In the genomic region with DNA sequence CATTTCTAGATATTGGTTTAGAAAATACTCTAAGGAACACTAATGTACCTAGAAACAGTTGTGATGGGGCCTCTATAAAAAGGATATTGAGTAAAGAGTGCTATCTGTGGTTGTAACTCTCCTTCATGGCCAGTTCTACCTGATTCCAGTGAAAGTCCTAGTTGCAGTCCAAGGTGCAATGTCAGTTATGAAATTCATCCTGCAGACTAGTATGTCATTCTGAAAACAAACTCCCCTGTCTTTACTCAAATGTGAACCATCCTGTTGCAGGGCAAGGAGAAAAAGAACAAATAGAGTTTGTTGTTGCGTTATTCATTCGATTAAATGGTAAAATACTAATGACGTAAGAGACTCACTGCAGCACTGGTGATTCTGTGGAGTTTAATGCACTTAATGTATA, we compare ENCODE assay signal across 2 cellular contexts.
TF ChIP-seq lines count a peak whose summit lies in the region.

No MANE protein-coding gene starts in this region.

TF ChIP-seq in WTC11, 78 proteins besides CTCF, POLR2A, EP300 and RAD21:
- no peak for TF ChIP-seq ZNF671 (CRISPR knock-in tag; IDR thresholded peaks at IDR 0.05)
- no peak for TF ChIP-seq USF2 (CRISPR knock-in tag; IDR thresholded peaks at IDR 0.05)
- no peak for TF ChIP-seq CBFB (CRISPR knock-in tag; IDR thresholded peaks at IDR 0.05; ENCODE audit: low read depth)
- TF ChIP-seq, protein P1, sequence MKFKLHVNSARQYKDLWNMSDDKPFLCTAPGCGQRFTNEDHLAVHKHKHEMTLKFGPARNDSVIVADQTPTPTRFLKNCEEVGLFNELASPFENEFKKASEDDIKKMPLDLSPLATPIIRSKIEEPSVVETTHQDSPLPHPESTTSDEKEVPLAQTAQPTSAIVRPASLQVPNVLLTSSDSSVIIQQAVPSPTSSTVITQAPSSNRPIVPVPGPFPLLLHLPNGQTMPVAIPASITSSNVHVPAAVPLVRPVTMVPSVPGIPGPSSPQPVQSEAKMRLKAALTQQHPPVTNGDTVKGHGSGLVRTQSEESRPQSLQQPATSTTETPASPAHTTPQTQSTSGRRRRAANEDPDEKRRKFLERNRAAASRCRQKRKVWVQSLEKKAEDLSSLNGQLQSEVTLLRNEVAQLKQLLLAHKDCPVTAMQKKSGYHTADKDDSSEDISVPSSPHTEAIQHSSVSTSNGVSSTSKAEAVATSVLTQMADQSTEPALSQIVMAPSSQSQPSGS (CRISPR knock-in tag; IDR thresholded peaks at IDR 0.05; ENCODE audit: borderline replicate concordance, low read depth), result no peak
- TF ChIP-seq, protein P2, sequence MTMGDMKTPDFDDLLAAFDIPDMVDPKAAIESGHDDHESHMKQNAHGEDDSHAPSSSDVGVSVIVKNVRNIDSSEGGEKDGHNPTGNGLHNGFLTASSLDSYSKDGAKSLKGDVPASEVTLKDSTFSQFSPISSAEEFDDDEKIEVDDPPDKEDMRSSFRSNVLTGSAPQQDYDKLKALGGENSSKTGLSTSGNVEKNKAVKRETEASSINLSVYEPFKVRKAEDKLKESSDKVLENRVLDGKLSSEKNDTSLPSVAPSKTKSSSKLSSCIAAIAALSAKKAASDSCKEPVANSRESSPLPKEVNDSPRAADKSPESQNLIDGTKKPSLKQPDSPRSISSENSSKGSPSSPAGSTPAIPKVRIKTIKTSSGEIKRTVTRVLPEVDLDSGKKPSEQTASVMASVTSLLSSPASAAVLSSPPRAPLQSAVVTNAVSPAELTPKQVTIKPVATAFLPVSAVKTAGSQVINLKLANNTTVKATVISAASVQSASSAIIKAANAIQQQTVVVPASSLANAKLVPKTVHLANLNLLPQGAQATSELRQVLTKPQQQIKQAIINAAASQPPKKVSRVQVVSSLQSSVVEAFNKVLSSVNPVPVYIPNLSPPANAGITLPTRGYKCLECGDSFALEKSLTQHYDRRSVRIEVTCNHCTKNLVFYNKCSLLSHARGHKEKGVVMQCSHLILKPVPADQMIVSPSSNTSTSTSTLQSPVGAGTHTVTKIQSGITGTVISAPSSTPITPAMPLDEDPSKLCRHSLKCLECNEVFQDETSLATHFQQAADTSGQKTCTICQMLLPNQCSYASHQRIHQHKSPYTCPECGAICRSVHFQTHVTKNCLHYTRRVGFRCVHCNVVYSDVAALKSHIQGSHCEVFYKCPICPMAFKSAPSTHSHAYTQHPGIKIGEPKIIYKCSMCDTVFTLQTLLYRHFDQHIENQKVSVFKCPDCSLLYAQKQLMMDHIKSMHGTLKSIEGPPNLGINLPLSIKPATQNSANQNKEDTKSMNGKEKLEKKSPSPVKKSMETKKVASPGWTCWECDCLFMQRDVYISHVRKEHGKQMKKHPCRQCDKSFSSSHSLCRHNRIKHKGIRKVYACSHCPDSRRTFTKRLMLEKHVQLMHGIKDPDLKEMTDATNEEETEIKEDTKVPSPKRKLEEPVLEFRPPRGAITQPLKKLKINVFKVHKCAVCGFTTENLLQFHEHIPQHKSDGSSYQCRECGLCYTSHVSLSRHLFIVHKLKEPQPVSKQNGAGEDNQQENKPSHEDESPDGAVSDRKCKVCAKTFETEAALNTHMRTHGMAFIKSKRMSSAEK (CRISPR knock-in tag; IDR thresholded peaks at IDR 0.05; ENCODE audit: borderline replicate concordance), result no peak
- TF ChIP-seq ZBTB21 (CRISPR knock-in tag; IDR thresholded peaks at IDR 0.05; ENCODE audit: borderline replicate concordance), result no peak
- TF ChIP-seq GABPB1 (CRISPR knock-in tag; IDR thresholded peaks at IDR 0.05), result peak; percentile 41; the same call in 1 of the 2 replicates
- TF ChIP-seq ZNF263 (CRISPR knock-in tag; IDR thresholded peaks at IDR 0.05; ENCODE audit: low read depth), result no peak
TF ChIP-seq in WTC11: peak in this region for 1.

TF ChIP-seq in HepG2, 621 proteins besides CTCF, POLR2A, EP300 and RAD21 (continues in another document):
- TF ChIP-seq ZNF367 (CRISPR knock-in tag; IDR thresholded peaks at IDR 0.05; ENCODE audit: borderline replicate concordance) (no peak), ATF4 (CRISPR knock-in tag; IDR thresholded peaks at IDR 0.05) (peak in 1 of 2 experiments; percentile 83; a peak in 2 of 4 replicates), ZNF460 (CRISPR knock-in tag; IDR thresholded peaks at IDR 0.05; ENCODE audit: borderline replicate concordance) (no peak), ZNF879 (CRISPR knock-in tag; IDR thresholded peaks at IDR 0.05) (no peak), EHMT2 (IDR thresholded peaks at IDR 0.05; ENCODE audit: borderline replicate concordance, low read depth, low read length) (peak; percentile 71; the same call in 1 of the 2 replicates), MAFF (IDR thresholded peaks at IDR 0.05; ENCODE audit: low read depth, low read length) (no peak), NFE2L1 (CRISPR knock-in tag; IDR thresholded peaks at IDR 0.05; ENCODE audit: borderline replicate concordance) (no peak), PCBP1 (IDR thresholded peaks at IDR 0.05; ENCODE audit: borderline replicate concordance, low read depth, low read length) (no peak), ZNF20 (CRISPR knock-in tag; IDR thresholded peaks at IDR 0.05) (no peak), MXD1 (CRISPR knock-in tag; IDR thresholded peaks at IDR 0.05) (no peak), ZFAT (CRISPR knock-in tag; conservative IDR thresholded peaks at IDR 0.05) (no peak), ZNF746 (CRISPR knock-in tag; IDR thresholded peaks at IDR 0.05) (no peak), THRA (CRISPR knock-in tag; IDR thresholded peaks at IDR 0.05; ENCODE audit: borderline replicate concordance) (0 out of 2 replicates have a peak, but pooled peaks have one; percentile 17), HOXD1 (CRISPR knock-in tag; IDR thresholded peaks at IDR 0.05) (no peak), PLSCR1 (CRISPR knock-in tag; IDR thresholded peaks at IDR 0.05; ENCODE audit: borderline replicate concordance) (no peak), CREB3 (CRISPR knock-in tag; IDR thresholded peaks at IDR 0.05) (no peak), RBFOX2 (IDR thresholded peaks at IDR 0.05; ENCODE audit: low read depth, low read length) (no peak), ZNF569 (CRISPR knock-in tag; IDR thresholded peaks at IDR 0.05; ENCODE audit: borderline replicate concordance) (no peak), TSC22D2 (CRISPR knock-in tag; IDR thresholded peaks at IDR 0.05; ENCODE audit: borderline replicate concordance) (no peak), GMEB2 (CRISPR knock-in tag; IDR thresholded peaks at IDR 0.05; ENCODE audit: low read depth) (no peak), ZBTB46 (CRISPR knock-in tag; IDR thresholded peaks at IDR 0.05; ENCODE audit: borderline replicate concordance) (no peak), HMGXB4 (CRISPR knock-in tag; IDR thresholded peaks at IDR 0.05; ENCODE audit: borderline replicate concordance in 1 of 2, low read depth in 1 of 2) (no peak), TOPORS (CRISPR knock-in tag; IDR thresholded peaks at IDR 0.05) (no peak), ZNF138 (CRISPR knock-in tag; IDR thresholded peaks at IDR 0.05; ENCODE audit: low read depth) (no peak), ZNF709 (CRISPR knock-in tag; IDR thresholded peaks at IDR 0.05) (no peak), ZNF891 (CRISPR knock-in tag; IDR thresholded peaks at IDR 0.05) (no peak), PBX3 (CRISPR knock-in tag; IDR thresholded peaks at IDR 0.05; ENCODE audit: borderline replicate concordance) (no peak), ZNF850 (CRISPR knock-in tag; conservative IDR thresholded peaks at IDR 0.05) (no peak), ZNF605 (CRISPR knock-in tag; IDR thresholded peaks at IDR 0.05) (no peak), JDP2 (CRISPR knock-in tag; IDR thresholded peaks at IDR 0.05; ENCODE audit: borderline replicate concordance) (no peak)
- TF ChIP-seq, protein P3, sequence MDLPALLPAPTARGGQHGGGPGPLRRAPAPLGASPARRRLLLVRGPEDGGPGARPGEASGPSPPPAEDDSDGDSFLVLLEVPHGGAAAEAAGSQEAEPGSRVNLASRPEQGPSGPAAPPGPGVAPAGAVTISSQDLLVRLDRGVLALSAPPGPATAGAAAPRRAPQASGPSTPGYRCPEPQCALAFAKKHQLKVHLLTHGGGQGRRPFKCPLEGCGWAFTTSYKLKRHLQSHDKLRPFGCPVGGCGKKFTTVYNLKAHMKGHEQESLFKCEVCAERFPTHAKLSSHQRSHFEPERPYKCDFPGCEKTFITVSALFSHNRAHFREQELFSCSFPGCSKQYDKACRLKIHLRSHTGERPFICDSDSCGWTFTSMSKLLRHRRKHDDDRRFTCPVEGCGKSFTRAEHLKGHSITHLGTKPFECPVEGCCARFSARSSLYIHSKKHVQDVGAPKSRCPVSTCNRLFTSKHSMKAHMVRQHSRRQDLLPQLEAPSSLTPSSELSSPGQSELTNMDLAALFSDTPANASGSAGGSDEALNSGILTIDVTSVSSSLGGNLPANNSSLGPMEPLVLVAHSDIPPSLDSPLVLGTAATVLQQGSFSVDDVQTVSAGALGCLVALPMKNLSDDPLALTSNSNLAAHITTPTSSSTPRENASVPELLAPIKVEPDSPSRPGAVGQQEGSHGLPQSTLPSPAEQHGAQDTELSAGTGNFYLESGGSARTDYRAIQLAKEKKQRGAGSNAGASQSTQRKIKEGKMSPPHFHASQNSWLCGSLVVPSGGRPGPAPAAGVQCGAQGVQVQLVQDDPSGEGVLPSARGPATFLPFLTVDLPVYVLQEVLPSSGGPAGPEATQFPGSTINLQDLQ (CRISPR knock-in tag; IDR thresholded peaks at IDR 0.05), result no peak
